27 cellular contexts compared by ENCODE assay signal in the genomic region with DNA sequence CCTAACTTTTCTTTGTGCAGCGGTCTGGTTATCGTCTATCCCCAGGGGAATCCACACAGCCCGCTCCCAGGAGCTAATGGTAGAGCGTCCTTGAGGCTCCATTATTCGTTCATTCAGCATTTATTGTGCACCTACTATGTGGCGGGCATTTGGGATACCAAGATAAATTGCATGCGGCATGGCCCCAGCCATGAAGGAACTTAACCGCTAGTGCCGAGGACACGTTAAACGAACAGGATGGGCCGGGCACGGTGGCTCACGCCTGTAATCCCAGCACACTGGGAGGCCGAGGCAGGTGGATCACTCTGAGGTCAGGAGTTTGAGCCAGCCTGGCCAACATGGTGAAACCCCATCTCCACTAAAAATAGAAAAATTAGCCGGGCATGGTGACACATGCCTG. TPM values are rescaled to one million over a fixed set of nuclear protein-coding genes. Genes with fewer than 3 reads are reported as not detected.
"Had no signal": no experiment of that assay in that cellular context is flagged by ENCODE, and none has a peak within 500 bp of the region (broad histone marks: within the 10 kb centered on the region; RNA-seq: fewer than 3 reads in every experiment).

No MANE protein-coding gene starts in this region.

- H3K27ac Mint-ChIP-seq: activated CD4-positive, alpha-beta memory T cell treated with anti-CD3 and anti-CD28 coated beads for 36 hours; activated CD4-positive, alpha-beta T cell treated with anti-CD3 and anti-CD28 coated beads, Interleukin-2, amount 10 ng/mL, durations not matched to agents 7 days and 5 days; activated naive CD4-positive, alpha-beta T cell treated with anti-CD3 and anti-CD28 coated beads for 36 hours; activated naive CD8-positive, alpha-beta T cell treated with anti-CD3 and anti-CD28 coated beads for 36 hours; activated T-helper 17 cell treated with anti-CD3 and anti-CD28 coated beads, Interleukin-2, amount 50 U/mL, for 72 hours had no signal

- H3K9me3 Mint-ChIP-seq: activated CD4-positive, alpha-beta memory T cell treated with anti-CD3 and anti-CD28 coated beads for 36 hours; activated CD4-positive, alpha-beta T cell treated with anti-CD3 and anti-CD28 coated beads, Interleukin-2, amount 10 ng/mL, durations not matched to agents 7 days and 5 days; activated naive CD4-positive, alpha-beta T cell treated with anti-CD3 and anti-CD28 coated beads for 36 hours; activated naive CD8-positive, alpha-beta T cell treated with anti-CD3 and anti-CD28 coated beads for 36 hours; activated T-helper 17 cell treated with anti-CD3 and anti-CD28 coated beads, Interleukin-2, amount 50 U/mL, for 72 hours had no signal

- H3K27me3 Mint-ChIP-seq: activated CD4-positive, alpha-beta memory T cell treated with anti-CD3 and anti-CD28 coated beads for 36 hours; activated CD4-positive, alpha-beta T cell treated with anti-CD3 and anti-CD28 coated beads, Interleukin-2, amount 10 ng/mL, durations not matched to agents 7 days and 5 days; activated naive CD8-positive, alpha-beta T cell treated with anti-CD3 and anti-CD28 coated beads for 36 hours; activated T-helper 17 cell treated with anti-CD3 and anti-CD28 coated beads, Interleukin-2, amount 50 U/mL, for 72 hours had no signal

- ATAC-seq: activated T-helper 17 cell treated with anti-CD3 and anti-CD28 coated beads, Interleukin-2, amount 50 U/mL, for 72 hours had no signal

- H3K27me3 ChIP-seq: adrenal gland had no signal

- H3K4me1 ChIP-seq: adrenal gland had no signal

- H3K9me3 ChIP-seq: adrenal gland had no signal

- H3K4me3 ChIP-seq: adrenal gland had no signal

- H3K27ac ChIP-seq: adrenal gland, VCaP had no signal

- H3K4me3 Mint-ChIP-seq: activated CD4-positive, alpha-beta memory T cell treated with anti-CD3 and anti-CD28 coated beads for 36 hours; activated CD4-positive, alpha-beta T cell treated with anti-CD3 and anti-CD28 coated beads, Interleukin-2, amount 10 ng/mL, durations not matched to agents 7 days and 5 days; activated naive CD4-positive, alpha-beta T cell treated with anti-CD3 and anti-CD28 coated beads for 36 hours; activated naive CD8-positive, alpha-beta T cell treated with anti-CD3 and anti-CD28 coated beads for 36 hours; activated T-helper 17 cell treated with anti-CD3 and anti-CD28 coated beads, Interleukin-2, amount 50 U/mL, for 72 hours had no signal

- DNase-seq: activated CD4-positive, alpha-beta memory T cell treated with anti-CD3 and anti-CD28 coated beads for 36 hours; activated CD4-positive, alpha-beta T cell treated with anti-CD3 and anti-CD28 coated beads, Interleukin-2, amount 10 ng/mL, durations not matched to agents 7 days and 5 days; activated CD4-positive, CD25-positive, alpha-beta regulatory T cell; activated gamma-delta T cell; activated naive CD4-positive, alpha-beta T cell treated with anti-CD3 and anti-CD28 coated beads for 36 hours; activated naive CD8-positive, alpha-beta T cell treated with anti-CD3 and anti-CD28 coated beads for 36 hours; activated T-cell treated with anti-CD3 and anti-CD28 coated beads for 4 hours; activated T-cell treated with anti-CD3 and anti-CD28 coated beads, Interleukin-2, amount 50 U/mL, for 48 hours; adrenal gland; anterior cingulate cortex; caudate nucleus; Kasumi-1; KBM-7; NCI-H1092; NCI-H1417; NCI-H1694 treated with DMSO at 0.1 percent for 48 hours; NCI-H2029 treated with DMSO at 0.1 percent for 48 hours; NCI-H345; NCI-H510A; NCI-H526 treated with DMSO at 0.1 percent for 48 hours; NCI-H82; SIG-M5; T-helper 2 cell; T1000 had no signal

RNA-seq across cellular contexts. Expression of a gene that starts 11.2 kb away (rescaled TPM):
- total RNA-seq: RPMI7951 had no signal
